In the genomic region with DNA sequence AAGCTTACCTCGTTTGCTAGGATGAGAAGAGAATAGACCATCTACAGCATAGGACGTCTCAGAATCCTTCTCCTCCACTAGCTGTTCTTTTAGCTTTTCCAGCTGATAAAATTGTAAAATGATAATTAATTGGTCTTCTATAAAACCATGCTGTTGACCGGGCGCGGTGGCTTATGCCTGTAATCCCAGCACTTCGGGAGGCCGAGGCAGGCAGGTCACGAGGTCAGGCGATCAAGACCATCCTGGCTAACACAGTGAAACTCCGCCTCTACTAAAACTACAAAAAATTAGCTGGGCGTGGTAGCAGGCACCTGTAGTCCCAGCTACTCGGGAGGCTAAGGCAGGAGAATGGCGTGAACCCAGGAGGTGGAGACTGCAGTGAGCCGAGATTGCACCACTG, we compare ENCODE assay signal across 1 cellular context. TPM values are rescaled to one million over a fixed set of nuclear protein-coding genes. Genes with fewer than 3 reads are reported as not detected.
"Had no signal": no experiment of that assay in that cellular context is flagged by ENCODE, and none has a peak within 500 bp of the region (broad histone marks: within the 10 kb centered on the region; RNA-seq: fewer than 3 reads in every experiment).

No MANE protein-coding gene starts in this region.

RNA-seq across cellular contexts. Expression of a gene that starts 55.1 kb away (rescaled TPM):
- total RNA-seq: K562 had no signal
